19 cellular contexts compared by ENCODE assay signal in genomic region chr4:170399894-170400293, GRCh38.
A peak's percentile ranks its signal among the peaks of the same experiment; 100 is the strongest.
DNase-seq lines count a peak whose midpoint lies in the region; ATAC-seq and TF ChIP-seq lines count a peak whose summit lies in the region.
"Had no signal": no experiment of that assay in that cellular context is flagged by ENCODE, and none has a peak within 500 bp of the region (broad histone marks: within the 10 kb centered on the region; RNA-seq: fewer than 3 reads in every experiment).

No MANE protein-coding gene starts in this region.

- no peaks in the 10 kb centered on the region for H3K4me1 Mint-ChIP-seq in neural progenitor cell
- H3K4me1 Mint-ChIP-seq: B cell; CD4-positive, CD25-positive, alpha-beta regulatory T cell had no signal

- no peaks in the 10 kb centered on the region for H3K27me3 Mint-ChIP-seq in neural progenitor cell (ENCODE audit: insufficient read depth, low read depth)
- H3K27me3 Mint-ChIP-seq: B cell; CD4-positive, CD25-positive, alpha-beta regulatory T cell had no signal

- H3K27me3 ChIP-seq in BJ (ENCODE audit: control insufficient read depth, insufficient read depth, low read length) (no peaks in the 10 kb centered on the region), OCI-LY3 (ENCODE audit: low read depth, low read length) (no peaks in the 10 kb centered on the region), neural progenitor cell (no peaks in the 10 kb centered on the region)
- H3K27me3 ChIP-seq: Peyer's patch had no signal

- H3K27ac ChIP-seq in OCI-LY3 (ENCODE audit: low read length) (no peak overlapping the region), neural progenitor cell (no peak overlapping the region)
- H3K27ac ChIP-seq: Peyer's patch had no signal

- DNase-seq in BJ (ENCODE audit: low read depth) (peak; percentile 21), fibroblast of mammary gland (ENCODE audit: low read depth) (peak; percentile 38), neural progenitor cell (ENCODE audit: low spot score) (no peak), putamen (ENCODE audit: low spot score) (no peak)
- DNase-seq in NK-92 treated with Interleukin-12 subunit alpha and Interleukin-12 subunit beta, amount 100 ng/mL, for 24 hours (lab: John Stamatoyannopoulos, UW) = no peak
- no peak for DNase-seq in activated CD8-positive, alpha-beta memory T cell treated with anti-CD3 and anti-CD28 coated beads, Interleukin-2, amount 50 U/mL, for 48 hours
- DNase-seq: 8988T; CD4-positive, CD25-positive, alpha-beta regulatory T cell; COR-L47; DMS153; MV-4-11; NCI-H187; NCI-H2227 treated with DMSO at 0.1 percent for 48 hours; NCI-H524 treated with DMSO at 0.1 percent for 48 hours; Peyer's patch; Right ventricle myocardium superior had no signal

- H3K79me2 ChIP-seq in OCI-LY3 (ENCODE audit: low read length) = no peaks in the 10 kb centered on the region
- no peaks in the 10 kb centered on the region for H3K79me2 ChIP-seq in neural progenitor cell (ENCODE audit: low read depth)

- H3K27ac Mint-ChIP-seq in neural progenitor cell = no peak overlapping the region
- H3K27ac Mint-ChIP-seq: B cell; CD4-positive, CD25-positive, alpha-beta regulatory T cell had no signal

- no peak for ATAC-seq in HG03175 (IDR thresholded peaks at IDR 0.05; ENCODE audit: unreplicated experiment)

- H3K4me1 ChIP-seq in OCI-LY3 (ENCODE audit: low read length) (no peaks in the 10 kb centered on the region), neural progenitor cell (no peaks in the 10 kb centered on the region)
- H3K4me1 ChIP-seq: Peyer's patch had no signal

- POLR2A ChIA-PET in BJ (lab: Charles Lee) = no interaction called here

- H3K36me3 ChIP-seq in BJ (ENCODE audit: control insufficient read depth, insufficient read depth, low read length) (no peaks in the 10 kb centered on the region), OCI-LY3 (replicated peaks; ENCODE audit: low read depth, low read length) (no peaks in the 10 kb centered on the region), neural progenitor cell (no peaks in the 10 kb centered on the region)
- H3K36me3 ChIP-seq: Peyer's patch had no signal

- H3K9me3 Mint-ChIP-seq in neural progenitor cell = no peaks in the 10 kb centered on the region

- H3F3A ChIP-seq in neural progenitor cell (ENCODE audit: low read depth) = no peaks in the 10 kb centered on the region

- no peaks in the 10 kb centered on the region for H3K36me3 Mint-ChIP-seq in neural progenitor cell
- H3K36me3 Mint-ChIP-seq: CD4-positive, CD25-positive, alpha-beta regulatory T cell had no signal

- H2AFZ ChIP-seq in OCI-LY3 (ENCODE audit: low read depth, low read length) = peak overlapping the region; percentile 55; the same call in 1 of the 2 replicates
- peak overlapping the region; percentile 19 for H2AFZ ChIP-seq in neural progenitor cell (replicated peaks)

- no peaks in the 10 kb centered on the region for H3K9me3 ChIP-seq in OCI-LY3 (ENCODE audit: insufficient read depth, low read length)
- H3K9me3 ChIP-seq in neural progenitor cell (ENCODE audit: low read depth) = no peaks in the 10 kb centered on the region
- H3K9me3 ChIP-seq: Peyer's patch had no signal

- H3K4me3 ChIP-seq in BJ (ENCODE audit: low read depth, low read length) = no peak overlapping the region
- H3K4me3 ChIP-seq in OCI-LY3 (ENCODE audit: low read length) = no peak overlapping the region
- H3K4me3 ChIP-seq in fibroblast of mammary gland (ENCODE audit: control insufficient read depth, low read depth, low read length) = no peak overlapping the region
- H3K4me3 ChIP-seq in neural progenitor cell = no peak overlapping the region
- H3K4me3 ChIP-seq: Peyer's patch had no signal

- H3K4me2 ChIP-seq in OCI-LY3 (ENCODE audit: low read length) = no peak overlapping the region
- H3K4me2 ChIP-seq in neural progenitor cell = no peak overlapping the region

- CTCF ChIA-PET in BJ (lab: Yijun Ruan, JAX) = no interaction called here

- H4K20me1 ChIP-seq in OCI-LY3 (ENCODE audit: insufficient read depth, low read length) = no peaks in the 10 kb centered on the region
- no peaks in the 10 kb centered on the region for H4K20me1 ChIP-seq in neural progenitor cell (ENCODE audit: low read depth)

- H3K4me3 Mint-ChIP-seq in neural progenitor cell = no peak overlapping the region
- H3K4me3 Mint-ChIP-seq: B cell; CD4-positive, CD25-positive, alpha-beta regulatory T cell had no signal

- H3K9ac ChIP-seq in OCI-LY3 (ENCODE audit: low read length) = no peak overlapping the region
- no peak overlapping the region for H3K9ac ChIP-seq in neural progenitor cell

- no peak for TF ChIP-seq CTCF in BJ (IDR thresholded peaks at IDR 0.05; ENCODE audit: insufficient read depth, low read depth, low read length)
- no peak for TF ChIP-seq CTCF in OCI-LY3 (IDR thresholded peaks at IDR 0.05; ENCODE audit: low read depth, low read length)
- TF ChIP-seq CTCF in fibroblast of mammary gland (conservative IDR thresholded peaks at IDR 0.05; ENCODE audit: control insufficient read depth, insufficient read depth, low read depth, low read length) = no peak
- TF ChIP-seq CTCF in neural progenitor cell (IDR thresholded peaks at IDR 0.05) = no peak

Comparison
In these comparisons a context has a peak if more than half of its experiments do, and no peak if none do; other contexts are left out.
1. DNase-seq: peak in BJ (single experiment) and fibroblast of mammary gland (single experiment); none in neural progenitor cell (single experiment), putamen (single experiment), NK-92 treated with Interleukin-12 subunit alpha and Interleukin-12 subunit beta, amount 100 ng/mL, for 24 hours (single experiment) and activated CD8-positive, alpha-beta memory T cell treated with anti-CD3 and anti-CD28 coated beads, Interleukin-2, amount 50 U/mL, for 48 hours (single experiment).